In the genomic region with DNA sequence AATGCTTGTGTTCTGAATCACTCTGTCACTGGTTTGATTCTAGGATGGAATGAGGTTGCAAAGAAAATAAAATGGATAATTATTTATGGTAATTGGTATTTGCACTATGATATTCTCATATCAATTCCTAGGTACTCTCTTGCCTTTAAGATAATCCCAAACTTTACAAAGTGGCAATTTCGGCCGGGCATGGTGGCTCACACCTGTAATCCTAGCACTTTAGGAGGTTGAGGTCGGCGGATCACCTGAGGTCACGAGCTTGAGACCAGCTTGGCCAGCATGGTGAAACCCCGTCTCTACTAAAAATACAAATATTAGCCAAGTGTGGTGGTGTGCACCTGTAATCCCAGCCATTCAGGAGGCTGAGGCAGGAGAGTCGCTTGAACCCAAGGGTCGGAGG, we compare ENCODE assay signal across 34 cellular contexts.
"Had no signal": no experiment of that assay in that cellular context is flagged by ENCODE, and none has a peak within 500 bp of the region (broad histone marks: within the 10 kb centered on the region; RNA-seq: fewer than 3 reads in every experiment).

No MANE protein-coding gene starts in this region.

- H3K9me3 ChIP-seq: MG63 had no signal

- H3K27ac ChIP-seq: KMS-11 had no signal

- H3K27me3 ChIP-seq: MG63 had no signal

- H3K36me3 ChIP-seq: MG63 had no signal

- H3K4me3 ChIP-seq: MG63 had no signal

- DNase-seq: Karpas-422, Kasumi-1, MG63, MM.1S, MV-4-11, NCI-H1048, NCI-H1092, NCI-H1092 treated with DMSO at 0.1 percent for 48 hours, NCI-H1105, NCI-H1105 treated with DMSO at 0.1 percent for 48 hours, NCI-H1417, NCI-H1417 treated with DMSO at 0.1 percent for 48 hours, NCI-H1436, NCI-H1436 treated with DMSO at 0.1 percent for 48 hours, NCI-H146, NCI-H1694, NCI-H1694 treated with DMSO at 0.1 percent for 48 hours, NCI-H187, NCI-H187 treated with DMSO at 0.1 percent for 48 hours, NCI-H1930, NCI-H2029, NCI-H2029 treated with DMSO at 0.1 percent for 48 hours, NCI-H2081, NCI-H2081 treated with DMSO at 0.1 percent for 48 hours, NCI-H2107, NCI-H2171, NCI-H2171 treated with DMSO at 0.1 percent for 48 hours, NCI-H2227 treated with DMSO at 0.1 percent for 48 hours, NCI-H226, NCI-H345, NCI-H446, NCI-H446 treated with DMSO at 0.1 percent for 48 hours, NCI-H510A had no signal
